ENCODE assay signal across 25 cellular contexts in the genomic region with DNA sequence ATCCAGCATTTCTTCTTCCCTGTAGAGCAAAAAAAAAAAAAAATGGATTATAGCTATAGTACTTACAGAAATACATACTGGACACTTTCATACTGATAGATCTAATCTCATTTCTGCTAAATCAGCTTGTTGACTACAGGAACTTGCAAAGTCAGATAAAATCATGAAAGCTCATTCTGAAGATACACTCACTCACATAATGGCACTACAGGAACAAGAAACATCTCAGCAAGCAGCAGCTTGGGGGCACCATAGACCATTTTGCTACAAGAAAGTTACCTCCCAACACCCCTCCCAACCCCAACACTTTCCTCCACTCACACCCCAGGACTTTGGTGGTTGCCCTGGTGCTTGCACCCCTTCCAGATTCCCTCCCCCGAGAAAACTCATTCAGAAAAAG. TPM values are rescaled to one million over a fixed set of nuclear protein-coding genes. Genes with fewer than 3 reads are reported as not detected.
DNase-seq lines count a peak whose midpoint lies in the region; ATAC-seq and TF ChIP-seq lines count a peak whose summit lies in the region.
"Had no signal": no experiment of that assay in that cellular context is flagged by ENCODE, and none has a peak within 500 bp of the region (broad histone marks: within the 10 kb centered on the region; RNA-seq: fewer than 3 reads in every experiment).

No MANE protein-coding gene starts in this region.

- H3K9me3 Mint-ChIP-seq in endodermal cell, result no peaks in the 10 kb centered on the region
- H3K9me3 Mint-ChIP-seq: activated T-helper 17 cell treated with anti-CD3 and anti-CD28 coated beads, Interleukin-2, amount 50 U/mL, for 72 hours had no signal

- H3K36me3 ChIP-seq in BE2C (no peaks in the 10 kb centered on the region), endodermal cell (ENCODE audit: control insufficient read depth, insufficient read depth, low read length) (no peaks in the 10 kb centered on the region), psoas muscle (ENCODE audit: insufficient read depth in 1 of 2, low read depth in 1 of 2) (no peaks in the 10 kb centered on the region)
- H3K36me3 ChIP-seq: heart right ventricle, stomach, tibial artery had no signal

- TF ChIP-seq CTCF in BE2C (IDR thresholded peaks at IDR 0.05; ENCODE audit: low read depth, low read length) (peak; percentile 43), GM20000 (IDR thresholded peaks at IDR 0.05; ENCODE audit: extremely low read depth, missing control alignments) (no peak), endodermal cell (conservative IDR thresholded peaks at IDR 0.05) (peak; percentile 24), psoas muscle (IDR thresholded peaks at IDR 0.05) (no peak)

- H3K4me1 ChIP-seq in BE2C (peaks cover 26% of the 10 kb centered on the region), endodermal cell (ENCODE audit: control insufficient read depth, insufficient read depth, low read length) (no peaks in the 10 kb centered on the region), psoas muscle (no peaks in the 10 kb centered on the region)
- H3K4me1 ChIP-seq: stomach, tibial artery had no signal

- H3K36me3 Mint-ChIP-seq in endodermal cell (ENCODE audit: low read depth), result no peaks in the 10 kb centered on the region
- H3K36me3 Mint-ChIP-seq: CD4-positive, CD25-positive, alpha-beta regulatory T cell had no signal

- no peaks in the 10 kb centered on the region for H3K27me3 ChIP-seq in BE2C
- H3K27me3 ChIP-seq in endodermal cell (ENCODE audit: control insufficient read depth, insufficient read depth, low read length, poor library complexity, severe bottlenecking), result no peaks in the 10 kb centered on the region
- no peaks in the 10 kb centered on the region for H3K27me3 ChIP-seq in psoas muscle (ENCODE audit: insufficient read depth in 3 of 3, low read length in 2 of 3)
- H3K27me3 ChIP-seq: heart right ventricle, stomach, tibial artery had no signal

- H3K9me3 ChIP-seq in BE2C, result no peaks in the 10 kb centered on the region
- no peaks in the 10 kb centered on the region for H3K9me3 ChIP-seq in endodermal cell (ENCODE audit: control insufficient read depth, low read length)
- H3K9me3 ChIP-seq in psoas muscle, result no peaks in the 10 kb centered on the region
- H3K9me3 ChIP-seq: stomach, tibial artery had no signal

- WGBS in endodermal cell (ENCODE audit: insufficient coverage in 1 of 2, insufficient read length in 1 of 2), 2 experiments, result 92% methylated on average over 1 of the region's 1 CpG; no CpG with 5 or more reads in 1 of the 2 experiments
- WGBS in psoas muscle, 3 donors, result 79 to 95% (median 91%) methylated on average over 1 of the region's 1 CpG

- no peaks in the 10 kb centered on the region for H3K27me3 Mint-ChIP-seq in endodermal cell (ENCODE audit: insufficient read depth)
- H3K27me3 Mint-ChIP-seq: activated naive CD8-positive, alpha-beta T cell; activated T-helper 17 cell treated with anti-CD3 and anti-CD28 coated beads, Interleukin-2, amount 50 U/mL, for 72 hours had no signal

- H3K27ac ChIP-seq in endodermal cell (ENCODE audit: low read depth, low read length), result no peak overlapping the region
- H3K27ac ChIP-seq in psoas muscle, result no peak overlapping the region
- H3K27ac ChIP-seq: epithelial cell of prostate, heart right ventricle, stomach, tibial artery, VCaP had no signal

- no peak for DNase-seq in BE2C
- DNase-seq in GM20000 (ENCODE audit: low spot score), result peak; percentile 7
- DNase-seq in SK-N-DZ (ENCODE audit: low spot score), result peak; percentile 46
- no peak for DNase-seq in endodermal cell
- no peak for DNase-seq in psoas muscle
- no peak for DNase-seq in NCI-H524 treated with DMSO at 0.1 percent for 48 hours (lab: John Stamatoyannopoulos, UW)
- DNase-seq in RKO (ENCODE audit: low spot score), result no peak
- DNase-seq: central memory CD4-positive, alpha-beta T cell; heart right ventricle; left colon; mesenchymal stem cell; NCI-H1092; NCI-H2029; nucleus accumbens; stimulated activated CD8-positive, alpha-beta memory T cell treated with anti-CD3 and anti-CD28 coated beads, Interleukin-4, amount 100 ng/mL, for 48 hours; stomach; T-helper 1 cell; tibial artery had no signal

- H3K9ac ChIP-seq in endodermal cell (ENCODE audit: extremely low read depth, low read length, poor library complexity, severe bottlenecking), result no peak overlapping the region

- intact Hi-C loops in psoas muscle (cut with DNase I), result no loop called here

- no peak for ATAC-seq in psoas muscle
- ATAC-seq in HG02938 (IDR thresholded peaks at IDR 0.05; ENCODE audit: unreplicated experiment), result no peak
- ATAC-seq: activated T-helper 17 cell treated with anti-CD3 and anti-CD28 coated beads, Interleukin-2, amount 50 U/mL, for 72 hours; left colon; Right ventricle myocardium inferior had no signal

- no peak overlapping the region for H3K27ac Mint-ChIP-seq in endodermal cell
- H3K27ac Mint-ChIP-seq: activated naive CD8-positive, alpha-beta T cell; activated T-helper 17 cell treated with anti-CD3 and anti-CD28 coated beads, Interleukin-2, amount 50 U/mL, for 72 hours; CD4-positive, CD25-positive, alpha-beta regulatory T cell had no signal

- H3K4me3 ChIP-seq in BE2C (ENCODE audit: low read depth, low read length) (no peak overlapping the region), endodermal cell (ENCODE audit: low read length) (no peak overlapping the region), psoas muscle (no peak overlapping the region)
- H3K4me3 ChIP-seq: heart right ventricle, stomach, tibial artery had no signal

- no peaks in the 10 kb centered on the region for H3K4me1 Mint-ChIP-seq in endodermal cell
- H3K4me1 Mint-ChIP-seq: activated T-helper 17 cell treated with anti-CD3 and anti-CD28 coated beads, Interleukin-2, amount 50 U/mL, for 72 hours had no signal

- no peak overlapping the region for H3K4me3 Mint-ChIP-seq in endodermal cell
- H3K4me3 Mint-ChIP-seq: activated naive CD8-positive, alpha-beta T cell; activated T-helper 17 cell treated with anti-CD3 and anti-CD28 coated beads, Interleukin-2, amount 50 U/mL, for 72 hours; CD4-positive, CD25-positive, alpha-beta regulatory T cell had no signal

RNA-seq across cellular contexts. Expression of a gene that starts 4.6 kb away (rescaled TPM):
- polyA plus RNA-seq in BE2C (2012; ENCODE audit: insufficient read depth, insufficient read length, low read depth), result 10.1 TPM
- polyA plus RNA-seq in SK-N-DZ (2014; cell fraction: cytosol; rRNA removed), result 1.5 and 1.6 TPM in 2 replicates
- 1.8 and 2.4 TPM in 2 replicates for polyA plus RNA-seq in SK-N-DZ (2014; cell fraction: nucleus; rRNA removed)
- under 1 TPM; 0.07 to 0.15 TPM for total RNA-seq in endodermal cell
- polyA plus RNA-seq in endodermal cell (2013, experiment 1 of 2), result 0.46 TPM
- polyA plus RNA-seq in endodermal cell (2013, experiment 2 of 2), result 0.21 TPM
- under 1 TPM; 0.08 to 0.67 (median 0.20) TPM for total RNA-seq in psoas muscle
- under 1 TPM; 0.01 to 0.08 (median 0.06) TPM for polyA plus RNA-seq in psoas muscle

Comparison
In these comparisons a context has a peak if more than half of its experiments do, and no peak if none do; other contexts are left out.
1. DNase-seq: peak in GM20000 (single experiment) and SK-N-DZ (single experiment); none in BE2C (single experiment), endodermal cell (single experiment), psoas muscle (0 of 2), NCI-H524 treated with DMSO at 0.1 percent for 48 hours (single experiment) and RKO (single experiment).
2. CTCF ChIP-seq: peak in BE2C (single experiment) and endodermal cell (single experiment); none in GM20000 (single experiment) and psoas muscle (single experiment).